8 cellular contexts compared by ENCODE assay signal in genomic region chr14:23186913-23187654, GRCh38. TPM values are rescaled to one million over a fixed set of nuclear protein-coding genes. Genes with fewer than 3 reads are reported as not detected.
A peak's percentile ranks its signal among the peaks of the same experiment; 100 is the strongest.
DNase-seq lines count a peak whose midpoint lies in the region; ATAC-seq and TF ChIP-seq lines count a peak whose summit lies in the region.

No MANE protein-coding gene starts in this region.

- no peak for DNase-seq in AG04449 (ENCODE audit: low read depth, low spot score)
- peak; percentile 82 for DNase-seq in GM03348 (ENCODE audit: low spot score)
- peak; percentile 98 for DNase-seq in NCI-H2029 treated with DMSO at 0.1 percent for 48 hours (lab: John Stamatoyannopoulos, UW)
- peak; percentile 26 for DNase-seq in activated CD4-positive, alpha-beta T cell treated with anti-CD3 and anti-CD28 coated beads for 48 hours
- DNase-seq in glomerular endothelial cell (ENCODE audit: extremely low read depth, low read depth, low spot score): peak; percentile 63
- DNase-seq in retina: peak; percentile 77
- DNase-seq in posterior vena cava (ENCODE audit: low spot score): no peak

- no peak for ATAC-seq in HG03354 (IDR thresholded peaks at IDR 0.05; ENCODE audit: poor library complexity, severe bottlenecking, unreplicated experiment)

- POLR2A ChIA-PET in AG04449 (lab: Yijun Ruan, JAX): no interaction called here

- intact Hi-C loops in posterior vena cava (cut with DNase I): loop anchor here (2.0 kb wide), 1 partner anchor 66 kb away; no protein-coding TSS in a partner anchor

- CTCF ChIA-PET in AG04449 (lab: Yijun Ruan, JAX): interaction anchor here (0.6 to 25.6 kb wide), 39 partner anchors 9 to 630 kb away, joined by 3 to 1439 read pairs (median 7); partner anchors contain the start of genes ACIN1, BCL2L2, C14orf119 and CEBPE

- peak; percentile 66 for TF ChIP-seq CTCF in AG04449 (IDR thresholded peaks at IDR 0.05; ENCODE audit: insufficient read depth, low read length, missing control alignments)

- H3K4me3 ChIP-seq in AG04449 (ENCODE audit: low read depth, low read length): no peak overlapping the region

RNA-seq across cellular contexts. Expression of gene SLC7A8, which starts 3.6 kb away (rescaled TPM):
- total RNA-seq in glomerular endothelial cell (0.29 TPM in 1 of 2 replicates, not detected in the other), posterior vena cava (10 to 100 TPM; 17.4 to 31.0 TPM)

RNA-seq across cellular contexts. Expression of gene RNF212B, which starts 50.7 kb away (rescaled TPM):
- total RNA-seq in glomerular endothelial cell: not detected in 2 replicates
- total RNA-seq in posterior vena cava: not detected

Comparison
In these comparisons a context has a peak if more than half of its experiments do, and no peak if none do; other contexts are left out.
1. DNase-seq: peak in GM03348 (single experiment), NCI-H2029 treated with DMSO at 0.1 percent for 48 hours (single experiment), activated CD4-positive, alpha-beta T cell treated with anti-CD3 and anti-CD28 coated beads for 48 hours (single experiment), glomerular endothelial cell (single experiment) and retina (single experiment); none in AG04449 (single experiment) and posterior vena cava (single experiment).
2. RNA of gene SLC7A8, which starts 3.6 kb away (total RNA-seq): 17.4 to 31.0 TPM in posterior vena cava; 0.29 TPM in glomerular endothelial cell; every median in the first group is over 10 times any median in the second.